In the genomic region with DNA sequence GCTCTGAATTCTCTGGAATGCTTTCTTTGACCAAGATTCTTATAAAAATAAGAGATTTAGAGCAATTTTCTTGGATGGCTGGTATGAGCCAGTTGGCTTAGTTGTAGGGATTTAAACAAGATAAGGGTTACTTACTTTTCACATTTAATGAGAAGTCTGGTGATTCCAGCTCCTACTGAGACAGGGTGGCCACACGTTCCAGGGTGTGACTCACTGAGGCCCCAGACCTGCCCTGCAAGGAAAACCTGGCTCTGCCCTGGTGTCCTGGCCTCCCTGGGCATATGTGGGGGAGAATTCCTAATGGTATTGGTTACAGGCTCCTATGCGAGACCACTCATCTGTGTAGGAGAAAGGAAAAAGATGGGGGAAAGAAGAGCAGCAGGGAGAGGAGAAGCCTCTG, we compare ENCODE assay signal across 19 cellular contexts.
DNase-seq lines count a peak whose midpoint lies in the region; ATAC-seq and TF ChIP-seq lines count a peak whose summit lies in the region.
"Had no signal": no experiment of that assay in that cellular context is flagged by ENCODE, and none has a peak within 500 bp of the region (broad histone marks: within the 10 kb centered on the region; RNA-seq: fewer than 3 reads in every experiment).

No MANE protein-coding gene starts in this region.

- ATAC-seq in HG03565 (IDR thresholded peaks at IDR 0.05; ENCODE audit: unreplicated experiment) = no peak
- ATAC-seq in HG03439 (IDR thresholded peaks at IDR 0.05; ENCODE audit: unreplicated experiment) = no peak
- ATAC-seq: natural killer cell had no signal

- H3K27me3 Mint-ChIP-seq in mesothelial cell of epicardium (ENCODE audit: low read depth) = no peaks in the 10 kb centered on the region

- H3K4me3 Mint-ChIP-seq in mesothelial cell of epicardium = no peak overlapping the region
- H3K4me3 Mint-ChIP-seq: natural killer cell had no signal

- H3K36me3 Mint-ChIP-seq in mesothelial cell of epicardium = peaks cover 3% of the 10 kb centered on the region
- H3K36me3 Mint-ChIP-seq: natural killer cell had no signal

- DNase-seq in AG10803 (ENCODE audit: low read depth) (peak; percentile 26), NCI-H226 (peak; percentile 61), choroid plexus epithelial cell (ENCODE audit: low read depth) (peak; percentile 67), mesothelial cell of epicardium (ENCODE audit: low spot score in 2 of 2, unreplicated experiment in 2 of 2) (no peak), NCI-H345 treated with DMSO at 0.1 percent for 48 hours (lab: John Stamatoyannopoulos, UW; ENCODE audit: unreplicated experiment) (no peak), NCI-H510A treated with DMSO at 0.1 percent for 48 hours (lab: John Stamatoyannopoulos, UW) (no peak)
- DNase-seq: activated CD4-positive, alpha-beta T cell treated with anti-CD3 and anti-CD28 coated beads for 4 hours; activated naive CD4-positive, alpha-beta T cell treated with Interleukin-2 at 50 U/mL for 16 hours; Caco-2; effector CD8-positive, alpha-beta T cell; GF-D8; H7; natural killer cell; NCI-H1436 treated with DMSO at 0.1 percent for 48 hours; NCI-H345; T-helper 9 cell had no signal

- no peak for TF ChIP-seq CTCF in AG10803 (conservative IDR thresholded peaks at IDR 0.05; ENCODE audit: low read length)
- no peak for TF ChIP-seq CTCF in choroid plexus epithelial cell (conservative IDR thresholded peaks at IDR 0.05; ENCODE audit: low read depth, low read length)
- no peak for TF ChIP-seq CTCF in mesothelial cell of epicardium (IDR thresholded peaks at IDR 0.05; ENCODE audit: unreplicated experiment)

- peaks cover 11% of the 10 kb centered on the region for H3K4me1 Mint-ChIP-seq in mesothelial cell of epicardium
- H3K4me1 Mint-ChIP-seq: natural killer cell had no signal

- H3K9me3 Mint-ChIP-seq in mesothelial cell of epicardium = no peaks in the 10 kb centered on the region
- H3K9me3 Mint-ChIP-seq: natural killer cell had no signal

- H3K27ac Mint-ChIP-seq in mesothelial cell of epicardium = peak overlapping the region; percentile 30
- H3K27ac Mint-ChIP-seq: natural killer cell had no signal

- H3K4me3 ChIP-seq in AG10803 (ENCODE audit: low read length) (no peak overlapping the region), choroid plexus epithelial cell (ENCODE audit: low read depth, low read length) (no peak overlapping the region)
- H3K4me3 ChIP-seq: vagina had no signal

Comparison
In these comparisons a context has a peak if more than half of its experiments do, and no peak if none do; other contexts are left out.
1. DNase-seq: peak in AG10803 (single experiment), NCI-H226 (single experiment) and choroid plexus epithelial cell (single experiment); none in mesothelial cell of epicardium (0 of 2), NCI-H345 treated with DMSO at 0.1 percent for 48 hours (single experiment) and NCI-H510A treated with DMSO at 0.1 percent for 48 hours (single experiment).